8 cellular contexts compared by ENCODE assay signal in the genomic region with DNA sequence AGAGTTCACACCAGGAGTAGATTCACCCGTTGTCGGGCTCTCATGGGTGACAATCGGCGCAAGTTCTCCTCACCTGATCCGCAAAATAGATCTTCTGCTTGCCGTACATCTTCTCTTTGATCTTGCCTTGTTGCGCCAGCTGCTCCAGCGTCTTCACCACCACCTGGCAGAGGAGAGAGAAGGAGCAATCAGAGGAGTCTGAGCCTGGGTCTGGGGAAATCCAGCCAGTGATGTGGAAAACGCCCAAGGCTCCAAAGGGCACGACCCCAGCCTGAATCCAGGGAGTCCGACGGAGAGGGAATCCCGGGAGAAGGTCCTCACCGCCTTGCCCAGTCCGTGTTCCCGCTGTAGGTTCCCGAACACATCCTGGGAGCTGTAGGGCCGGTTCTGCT. TPM values are rescaled to one million over a fixed set of nuclear protein-coding genes. Genes with fewer than 3 reads are reported as not detected.
DNase-seq lines count a peak whose midpoint lies in the region; ATAC-seq, FAIRE-seq and TF ChIP-seq lines count a peak whose summit lies in the region.

No MANE protein-coding gene starts in this region.

- peak overlapping the region; percentile 42 for H3K56ac ChIP-seq in IMR-90 (ENCODE audit: extremely low read depth, insufficient read depth, low read length)

- in situ Hi-C loops in IMR-90 (cut with MboI; ENCODE audit: low sequenced_read_pairs), result loop anchor here (5.0 kb wide), 1 partner anchor 105 kb away; the partner anchor contains the start of genes CCR10 and CNTNAP1
- in situ Hi-C loops in mammary epithelial cell (cut with MboI; ENCODE audit: low sequenced_read_pairs in 2 of 2), result loop anchor here in 1 of 2 donors (25.0 kb wide), 1 partner anchor 235 kb away; the partner anchor contains the start of gene BECN1

- H3K14ac ChIP-seq in IMR-90 (replicated peaks; ENCODE audit: low read depth, low read length), result peak overlapping the region; percentile 30; the same call in 1 of the 2 replicates

- H2BK120ac ChIP-seq in IMR-90 (ENCODE audit: low read depth, low read length), result no peak overlapping the region

- H4K8ac ChIP-seq in IMR-90 (ENCODE audit: low read depth in 2 of 2, low read length in 2 of 2), result peak overlapping the region; percentile 13 to 65; a peak in 2 of 4 replicates

- BruUV-seq in IMR-90 (replicated peaks; lab: Mats Ljungman, UMichigan) (no TSS peak), mammary epithelial cell (replicated peaks; lab: Mats Ljungman, UMichigan) (TSS peak; percentile 5)

- POLR2A ChIA-PET in IMR-90 (lab: Charles Lee; ENCODE audit: unreplicated experiment), result no interaction called here

- no peaks in the 10 kb centered on the region for H3K27me3 ChIP-seq in IMR-90 (ENCODE audit: control insufficient read depth, insufficient read depth, low read length)
- no peaks in the 10 kb centered on the region for H3K27me3 ChIP-seq in mammary epithelial cell (ENCODE audit: insufficient read depth, low read length)
- no peaks in the 10 kb centered on the region for H3K27me3 ChIP-seq in muscle layer of colon (ENCODE audit: control insufficient read depth in 1 of 2, insufficient read depth in 2 of 2, low read length in 2 of 2)

- H3K4me1 ChIP-seq in IMR-90 (ENCODE audit: control insufficient read depth, insufficient read depth, low read length), result peaks cover 5% of the 10 kb centered on the region
- peaks cover 16% of the 10 kb centered on the region for H3K4me1 ChIP-seq in mammary epithelial cell (ENCODE audit: insufficient read depth, low read length)
- H3K4me1 ChIP-seq in muscle layer of colon (ENCODE audit: insufficient read depth, low read length), result peaks cover 12% of the 10 kb centered on the region

- peaks cover 38% of the 10 kb centered on the region for H3K4me1 Mint-ChIP-seq in CD14-positive monocyte

- H3K27ac ChIP-seq in IMR-90 (ENCODE audit: insufficient read depth, low read length) (peak overlapping the region; percentile 40; the same call in 1 of the 2 replicates), mammary epithelial cell (ENCODE audit: insufficient read depth, low read depth, low read length) (peak overlapping the region; percentile 58), muscle layer of colon (ENCODE audit: low read depth, low read length) (peak overlapping the region; percentile 96)

- H3K36me3 ChIP-seq in IMR-90 (ENCODE audit: control insufficient read depth, insufficient read depth, low read length) (peaks cover 40% of the 10 kb centered on the region), mammary epithelial cell (ENCODE audit: insufficient read depth, low read length) (peaks cover 15% of the 10 kb centered on the region), muscle layer of colon (ENCODE audit: insufficient read depth, low read length) (peaks cover 52% of the 10 kb centered on the region)

- peak; percentile 10 for ATAC-seq in IMR-90 (ENCODE audit: low read depth)
- no peak for ATAC-seq in HG03280 (IDR thresholded peaks at IDR 0.05; ENCODE audit: unreplicated experiment)

- H4K91ac ChIP-seq in IMR-90 (ENCODE audit: insufficient read depth, low read depth, low read length), result peak overlapping the region; percentile 40; the same call in 1 of the 2 replicates

- no peak overlapping the region for H2BK5ac ChIP-seq in IMR-90 (ENCODE audit: low read depth, low read length, poor library complexity, severe bottlenecking)

- CTCF ChIA-PET in IMR-90 (lab: Yijun Ruan, JAX) (interaction anchor here (0.6 to 2.2 kb wide), 5 partner anchors 10 to 247 kb away, joined by 3 to 6 read pairs (median 5); partner anchors contain the start of gene BECN1), mammary epithelial cell (lab: Charles Lee; ENCODE audit: low non-redundant PET) (interaction anchor here (0.7 to 0.8 kb wide), 2 partner anchors 32 to 174 kb away, joined by 4 to 5 read pairs; partner anchors contain the start of genes RETREG3 and TUBG1)

- H3K9me3 ChIP-seq in IMR-90 (ENCODE audit: control insufficient read depth, insufficient read depth, low read length) (no peaks in the 10 kb centered on the region), mammary epithelial cell (replicated peaks; ENCODE audit: insufficient read depth, low read length) (no peaks in the 10 kb centered on the region), muscle layer of colon (ENCODE audit: low read length) (no peaks in the 10 kb centered on the region)

- peaks cover 50 to 69% of the 10 kb centered on the region in 2 donors for H3K36me3 Mint-ChIP-seq in CD14-positive monocyte

- no peak overlapping the region for H2BK20ac ChIP-seq in IMR-90 (ENCODE audit: low read depth, low read length)

- no peaks in the 10 kb centered on the region for H3K9me1 ChIP-seq in IMR-90 (ENCODE audit: insufficient read depth, low read length)

- H2AK9ac ChIP-seq in IMR-90 (replicated peaks; ENCODE audit: low read depth, low read length, poor library complexity), result peak overlapping the region; percentile 99

- no peak for TF ChIP-seq POLR2A in IMR-90 (IDR thresholded peaks at IDR 0.05; ENCODE audit: low read depth, low read length)

- dilution Hi-C loops in IMR-90 (cut with HindIII; ENCODE audit: low sequenced_read_pairs, unreplicated experiment), result no loop called here
- dilution Hi-C loops in mammary epithelial cell (cut with HindIII; ENCODE audit: low sequenced_read_pairs), result no loop called here

- H3K9ac ChIP-seq in IMR-90 (ENCODE audit: low read depth, low read length) (peak overlapping the region; percentile 54), mammary epithelial cell (ENCODE audit: insufficient read depth, low read length) (peak overlapping the region; percentile 79), muscle layer of colon (ENCODE audit: low read length) (peak overlapping the region; percentile 7)

- H4K5ac ChIP-seq in IMR-90 (ENCODE audit: low read depth, low read length), result no peak overlapping the region

- peak overlapping the region; percentile 15 to 100 (median 99) for H3K27ac Mint-ChIP-seq in CD14-positive monocyte

- H2AFZ ChIP-seq in IMR-90 (replicated peaks; ENCODE audit: low read length, poor library complexity) (peak overlapping the region; percentile 99), mammary epithelial cell (ENCODE audit: low read depth, low read length) (peak overlapping the region; percentile 75)

- H4K20me1 ChIP-seq in IMR-90 (ENCODE audit: insufficient read depth, low read length) (peaks cover 4% of the 10 kb centered on the region; the same call in 1 of the 2 replicates), mammary epithelial cell (ENCODE audit: insufficient read depth, low read length) (no peaks in the 10 kb centered on the region)

- H2BK15ac ChIP-seq in IMR-90 (ENCODE audit: low read depth, low read length), result no peak overlapping the region

- DNase-seq in CD14-positive monocyte (ENCODE audit: low spot score) (no peak), IMR-90 (no peak), mammary epithelial cell (no peak), D721Med (ENCODE audit: insufficient read length, low spot score) (no peak), SW 1271 (lab: John Stamatoyannopoulos, UW) (no peak)
- no peak for DNase-seq in NK-92 treated with Interleukin-12 subunit alpha and Interleukin-12 subunit beta, amount 100 ng/mL, for 24 hours (lab: John Stamatoyannopoulos, UW)

- no peak overlapping the region for H3K18ac ChIP-seq in IMR-90 (ENCODE audit: low read depth, low read length)

- H3K4me2 ChIP-seq in IMR-90 (ENCODE audit: low read depth, low read length) (peak overlapping the region; percentile 76), mammary epithelial cell (ENCODE audit: insufficient read depth, low read depth, low read length) (peak overlapping the region; percentile 76)

- peak overlapping the region; percentile 60 to 85 for H3K4me3 Mint-ChIP-seq in CD14-positive monocyte

- 4% methylated on average over 11 of the region's 18 CpGs; no CpG with 5 or more reads in 1 of the 2 experiments for WGBS in IMR-90 (ENCODE audit: extremely low coverage in 2 of 2, insufficient read length in 1 of 2), 2 experiments
- under 1% methylated on average over 12 of the region's 18 CpGs for WGBS in mammary epithelial cell (ENCODE audit: low coverage, missing lambda C conversion rate)

- no peak for TF ChIP-seq CTCF in CD14-positive monocyte (IDR thresholded peaks at IDR 0.05)
- TF ChIP-seq CTCF in IMR-90 (conservative IDR thresholded peaks at IDR 0.05; ENCODE audit: low read depth, low read length), result no peak
- no peak for TF ChIP-seq CTCF in mammary epithelial cell (conservative IDR thresholded peaks at IDR 0.05 in 1 of 2, IDR thresholded peaks at IDR 0.05 in 1 of 2; ENCODE audit: extremely low read depth in 1 of 2, insufficient read depth in 1 of 2, low read depth in 1 of 2, low read length in 2 of 2)
- TF ChIP-seq CTCF in D721Med (IDR thresholded peaks at IDR 0.05; ENCODE audit: insufficient read depth, missing control alignments), result no peak

- no peak for TF ChIP-seq RAD21 in IMR-90 (IDR thresholded peaks at IDR 0.05; ENCODE audit: low read length)

- peak overlapping the region; percentile 56 for H3K4ac ChIP-seq in IMR-90 (ENCODE audit: low read depth, low read length)

- peaks cover 66% of the 10 kb centered on the region for H3K79me2 ChIP-seq in mammary epithelial cell (ENCODE audit: insufficient read depth, low read length)

- peak overlapping the region; percentile 54 for H3K23ac ChIP-seq in IMR-90 (ENCODE audit: low read depth, low read length)

- H2AK5ac ChIP-seq in IMR-90 (ENCODE audit: low read depth, low read length), result peak overlapping the region; percentile 71; the same call in 1 of the 2 replicates

- H3K4me3 ChIP-seq in IMR-90 (ENCODE audit: insufficient read depth, low read depth, low read length), result peak overlapping the region; percentile 51
- peak overlapping the region; percentile 67 to 78 (median 73) for H3K4me3 ChIP-seq in mammary epithelial cell (replicated peaks in 1 of 3; ENCODE audit: insufficient read depth in 1 of 3, low read depth in 2 of 3, low read length in 3 of 3)
- H3K4me3 ChIP-seq in muscle layer of colon (ENCODE audit: low read depth in 1 of 2, low read length in 2 of 2), result peak overlapping the region; percentile 58 to 91

- no peak for FAIRE-seq in D721Med (lab: Jason Lieb, UNC)

- intact Hi-C loops in CD14-positive monocyte (cut with micrococcal nuclease), result loop anchor here (1.0 to 5.0 kb wide), 5 partner anchors 10 to 420 kb away; partner anchors contain the start of genes CCR10 (in 1 of the 2), CNTNAP1 (in 1 of the 2), COASY (in 1 of the 2) and MLX (in 1 of the 2)
- intact Hi-C loops in IMR-90 (cut with micrococcal nuclease), result loop anchor here (2.0 to 5.0 kb wide), 2 partner anchors 32 to 185 kb away; partner anchors contain the start of genes RAMP2, RETREG3 and TUBG1
- intact Hi-C loops in mammary epithelial cell (cut with micrococcal nuclease), result loop anchor here (1.0 kb wide), 2 partner anchors 47 to 247 kb away; partner anchors contain the start of gene BECN1

- peaks cover 33 to 68% of the 10 kb centered on the region in 2 experiments; a peak in 3 of 4 replicates for H3K79me1 ChIP-seq in IMR-90 (ENCODE audit: low read depth in 1 of 2, low read length in 2 of 2)

- peaks cover 0 to 2% (median 0%) of the 10 kb centered on the region in 3 donors for H3K27me3 Mint-ChIP-seq in CD14-positive monocyte (ENCODE audit: low read depth in 3 of 3)

- peaks cover 0 to 2% (median 0%) of the 10 kb centered on the region in 7 donors for H3K9me3 Mint-ChIP-seq in CD14-positive monocyte

RNA-seq across cellular contexts. Expression of gene PSMC3IP, which starts 0.4 kb away (rescaled TPM):
- not detected for polyA plus RNA-seq in CD14-positive monocyte
- 5.6 and 8.9 TPM in 2 replicates for total RNA-seq in IMR-90 (2012; rRNA removed)
- polyA plus RNA-seq in IMR-90 (2012; rRNA removed), result 9.8 and 11.1 TPM in 2 replicates
- polyA plus RNA-seq in IMR-90 (2012; cell fraction: cytosol; rRNA removed), result 2.9 and 5.3 TPM in 2 replicates
- 6.5 and 20.3 TPM in 2 replicates for polyA plus RNA-seq in IMR-90 (2012; cell fraction: nucleus; rRNA removed; ENCODE audit: low replicate concordance)
- 10 to 100 TPM in 1 of 2 donors, 1 to 10 TPM in 1; 2.2 to 25.2 TPM for total RNA-seq in mammary epithelial cell
- 14.4 TPM for polyA plus RNA-seq in mammary epithelial cell
- 8.2 TPM for polyA minus RNA-seq in mammary epithelial cell

RNA-seq across cellular contexts. Expression of gene MLX, which starts 10.2 kb away (rescaled TPM):
- polyA plus RNA-seq in CD14-positive monocyte (10 to 100 TPM; 61.4 to 63.5 TPM), IMR-90 (2012; rRNA removed) (45.5 and 45.6 TPM in 2 replicates), mammary epithelial cell (49.3 TPM)
- total RNA-seq in IMR-90 (2012; rRNA removed) (37.5 and 37.8 TPM in 2 replicates), mammary epithelial cell (10 to 100 TPM; 24.5 to 40.4 TPM)
- polyA plus RNA-seq in IMR-90 (2012; cell fraction: cytosol; rRNA removed), result 17.2 and 19.2 TPM in 2 replicates
- 115 and 123 TPM in 2 replicates for polyA plus RNA-seq in IMR-90 (2012; cell fraction: nucleus; rRNA removed; ENCODE audit: low replicate concordance)
- 26.6 TPM for polyA minus RNA-seq in mammary epithelial cell

RNA-seq across cellular contexts. Expression of gene COASY, which starts 15.2 kb away (rescaled TPM):
- polyA plus RNA-seq in CD14-positive monocyte (10 to 100 TPM; 52.6 to 57.9 TPM), IMR-90 (2012; rRNA removed) (44.0 and 46.6 TPM in 2 replicates), mammary epithelial cell (61.1 TPM)
- total RNA-seq in IMR-90 (2012; rRNA removed) (9.7 and 10.6 TPM in 2 replicates), mammary epithelial cell (10 to 100 TPM; 26.0 to 90.1 TPM)
- 32.3 and 40.6 TPM in 2 replicates for polyA plus RNA-seq in IMR-90 (2012; cell fraction: cytosol; rRNA removed)
- 76.9 and 130 TPM in 2 replicates for polyA plus RNA-seq in IMR-90 (2012; cell fraction: nucleus; rRNA removed; ENCODE audit: low replicate concordance)
- polyA minus RNA-seq in mammary epithelial cell, result 92.7 TPM

RNA-seq across cellular contexts. Expression of gene HSD17B1, which starts 24.4 kb away (rescaled TPM):
- polyA plus RNA-seq in CD14-positive monocyte (under 1 TPM; 0.19 to 0.27 TPM), IMR-90 (2012; rRNA removed) (1.4 and 2.9 TPM in 2 replicates), mammary epithelial cell (5.8 TPM)
- total RNA-seq in IMR-90 (2012; rRNA removed) (0.56 and 0.72 TPM in 2 replicates), mammary epithelial cell (10 to 100 TPM; 19.3 to 23.8 TPM)
- polyA plus RNA-seq in IMR-90 (2012; cell fraction: cytosol; rRNA removed), result 1.4 and 2.6 TPM in 2 replicates
- polyA plus RNA-seq in IMR-90 (2012; cell fraction: nucleus; rRNA removed; ENCODE audit: low replicate concordance), result 1.5 and 3.3 TPM in 2 replicates
- polyA minus RNA-seq in mammary epithelial cell, result 0.16 TPM

RNA-seq across cellular contexts. Expression of gene RETREG3, which starts 32.0 kb away (rescaled TPM):
- polyA plus RNA-seq in CD14-positive monocyte (10 to 100 TPM; 69.9 TPM), IMR-90 (2012; rRNA removed) (18.1 and 24.4 TPM in 2 replicates), mammary epithelial cell (48.5 TPM)
- total RNA-seq in IMR-90 (2012; rRNA removed) (44.1 and 47.2 TPM in 2 replicates), mammary epithelial cell (10 to 100 TPM; 60.4 to 97.7 TPM)
- polyA plus RNA-seq in IMR-90 (2012; cell fraction: cytosol; rRNA removed), result 20.5 and 24.9 TPM in 2 replicates
- polyA plus RNA-seq in IMR-90 (2012; cell fraction: nucleus; rRNA removed; ENCODE audit: low replicate concordance), result 25.1 and 26.0 TPM in 2 replicates
- 76.4 TPM for polyA minus RNA-seq in mammary epithelial cell

Comparison
In these comparisons a context has a peak if more than half of its experiments do, and no peak if none do; other contexts are left out.
1. H3K27ac ChIP-seq: peak in every context shown above with its lines; median percentile 96 in muscle layer of colon; 58 in mammary epithelial cell; 40 in IMR-90.
2. H3K9ac ChIP-seq: peak in every context shown above with its lines; median percentile 79 in mammary epithelial cell; 54 in IMR-90; 7 in muscle layer of colon.